ENCODE assay signal across 33 cellular contexts in the genomic region with DNA sequence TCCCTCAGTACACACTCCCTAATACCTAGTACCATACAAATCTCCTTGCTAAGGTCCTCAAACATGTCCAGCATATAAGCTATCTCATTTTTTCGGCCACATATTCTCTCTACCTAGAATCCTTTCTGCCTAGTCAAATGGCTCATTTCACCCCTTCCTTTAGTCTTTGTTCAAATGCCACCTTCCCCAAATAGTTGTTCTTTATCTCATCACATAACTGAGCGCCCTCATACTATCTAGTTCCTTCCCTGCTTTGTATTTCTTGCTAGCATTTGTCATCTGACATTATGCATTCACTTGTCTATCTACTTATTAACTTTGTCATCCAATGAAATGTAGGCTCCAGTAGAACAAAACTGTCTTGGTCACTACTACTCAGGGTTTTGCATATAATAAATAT. TPM values are rescaled to one million over a fixed set of nuclear protein-coding genes. Genes with fewer than 3 reads are reported as not detected.
DNase-seq lines count a peak whose midpoint lies in the region; ATAC-seq and TF ChIP-seq lines count a peak whose summit lies in the region.
"Had no signal": no experiment of that assay in that cellular context is flagged by ENCODE, and none has a peak within 500 bp of the region (broad histone marks: within the 10 kb centered on the region; RNA-seq: fewer than 3 reads in every experiment).

No MANE protein-coding gene starts in this region.

- H2AFZ ChIP-seq in SU-DHL-6 (ENCODE audit: low read depth, low read length, severe bottlenecking) (no peak overlapping the region), H9 (ENCODE audit: low read length) (no peak overlapping the region)

- no peaks in the 10 kb centered on the region for H3K9me2 ChIP-seq in SU-DHL-6 (replicated peaks; ENCODE audit: insufficient read depth, low read length)

- H2BK5ac ChIP-seq in H9 (ENCODE audit: insufficient read length, low read length): no peak overlapping the region

- no peak overlapping the region for H4K5ac ChIP-seq in H9 (ENCODE audit: insufficient read length, low read depth, low read length)

- H2BK20ac ChIP-seq in H9 (ENCODE audit: low read depth, low read length, poor library complexity, severe bottlenecking): no peak overlapping the region

- H3K79me1 ChIP-seq in H9 (ENCODE audit: insufficient read depth, low read depth, low read length, poor library complexity, severe bottlenecking): peaks cover 3% of the 10 kb centered on the region

- no peak overlapping the region for H3K4me3 ChIP-seq in SU-DHL-6 (ENCODE audit: insufficient read depth, low read length, poor library complexity, severe bottlenecking)
- H3K4me3 ChIP-seq: dorsolateral prefrontal cortex, esophagus squamous epithelium, GM12878, left lung, MG63, prostate gland, right lobe of liver had no signal

- H3K27me3 ChIP-seq in SU-DHL-6 (ENCODE audit: low read length) (no peaks in the 10 kb centered on the region), H9 (ENCODE audit: insufficient read depth, low read length) (no peaks in the 10 kb centered on the region)
- H3K27me3 ChIP-seq: dorsolateral prefrontal cortex, esophagus squamous epithelium, foreskin keratinocyte, left lung, MG63, right lobe of liver had no signal

- no peaks in the 10 kb centered on the region for H4K20me1 ChIP-seq in SU-DHL-6 (ENCODE audit: low read depth, low read length)
- H4K20me1 ChIP-seq in H9 (ENCODE audit: control insufficient read depth, insufficient read depth, insufficient read length): no peaks in the 10 kb centered on the region

- no peak overlapping the region for H3K4me3 Mint-ChIP-seq in activated CD8-positive, alpha-beta memory T cell treated with anti-CD3 and anti-CD28 coated beads, Interleukin-2, amount 10 ng/mL, durations not matched to agents 7 days and 5 days
- H3K4me3 Mint-ChIP-seq in memory B cell (peak overlapping the region; percentile 56), H9 (no peak overlapping the region)
- H3K4me3 Mint-ChIP-seq in activated T-cell treated with anti-CD3 and anti-CD28 coated beads, Interleukin-2, amount 50 U/mL, for 24 hours: no peak overlapping the region
- H3K4me3 Mint-ChIP-seq: CD8-positive, alpha-beta memory T cell had no signal

- no peaks in the 10 kb centered on the region for H3K23me2 ChIP-seq in H9 (ENCODE audit: insufficient read length, low read depth, low read length, poor library complexity, severe bottlenecking)

- H3K23ac ChIP-seq in H9 (ENCODE audit: insufficient read length, low read depth, low read length): no peak overlapping the region

- no peak overlapping the region for H4K91ac ChIP-seq in H9 (ENCODE audit: insufficient read length, low read depth, low read length)

- H3K9ac ChIP-seq in SU-DHL-6 (ENCODE audit: low read length) (no peak overlapping the region), H9 (ENCODE audit: extremely low read depth, insufficient read length, low read length) (no peak overlapping the region)

- H3K4me2 ChIP-seq in SU-DHL-6 (ENCODE audit: low read depth, low read length, poor library complexity, severe bottlenecking) (peak overlapping the region; percentile 36), H9 (ENCODE audit: insufficient read depth, insufficient read length, low read length) (no peak overlapping the region)

- no peak overlapping the region for H3K56ac ChIP-seq in H9 (ENCODE audit: insufficient read length, low read depth, low read length)

- no peaks in the 10 kb centered on the region for H3K9me3 Mint-ChIP-seq in activated CD8-positive, alpha-beta memory T cell treated with anti-CD3 and anti-CD28 coated beads, Interleukin-2, amount 10 ng/mL, durations not matched to agents 7 days and 5 days (ENCODE audit: low read depth)
- no peaks in the 10 kb centered on the region for H3K9me3 Mint-ChIP-seq in memory B cell
- no peaks in the 10 kb centered on the region for H3K9me3 Mint-ChIP-seq in H9
- no peaks in the 10 kb centered on the region for H3K9me3 Mint-ChIP-seq in activated T-cell treated with anti-CD3 and anti-CD28 coated beads, Interleukin-2, amount 50 U/mL, for 24 hours
- H3K9me3 Mint-ChIP-seq: CD8-positive, alpha-beta memory T cell had no signal

- H3K36me3 ChIP-seq in SU-DHL-6 (ENCODE audit: low read length): peaks cover 17% of the 10 kb centered on the region
- H3K36me3 ChIP-seq: prostate gland had no signal

- H3K36me3 Mint-ChIP-seq in activated CD8-positive, alpha-beta memory T cell treated with anti-CD3 and anti-CD28 coated beads, Interleukin-2, amount 10 ng/mL, durations not matched to agents 7 days and 5 days: peaks cover 16% of the 10 kb centered on the region
- H3K36me3 Mint-ChIP-seq in memory B cell: peaks cover 13% of the 10 kb centered on the region
- peaks cover 23 to 41% (median 35%) of the 10 kb centered on the region in 3 experiments; a peak in 6 of 7 replicates for H3K36me3 Mint-ChIP-seq in H9 (ENCODE audit: insufficient read depth in 1 of 3, low read depth in 3 of 3)
- H3K36me3 Mint-ChIP-seq in activated T-cell treated with anti-CD3 and anti-CD28 coated beads, Interleukin-2, amount 50 U/mL, for 24 hours (ENCODE audit: low read depth): peaks cover 51% of the 10 kb centered on the region

- H3K9me3 ChIP-seq in SU-DHL-6 (ENCODE audit: insufficient read depth, low read length) (no peaks in the 10 kb centered on the region), H9 (ENCODE audit: control insufficient read depth, low read depth, low read length) (no peaks in the 10 kb centered on the region)
- H3K9me3 ChIP-seq: esophagus squamous epithelium, left lung, MG63, prostate gland, right lobe of liver had no signal

- TF ChIP-seq CTCF in SU-DHL-6 (IDR thresholded peaks at IDR 0.05; ENCODE audit: insufficient read depth, low read length, poor library complexity, severe bottlenecking): no peak
- TF ChIP-seq CTCF in H9 (conservative IDR thresholded peaks at IDR 0.05): no peak

- no peak overlapping the region for H3K14ac ChIP-seq in H9 (ENCODE audit: insufficient read depth, low read length)

- H3K79me2 ChIP-seq in SU-DHL-6 (ENCODE audit: insufficient read depth, low read length): peaks cover 56% of the 10 kb centered on the region
- peaks cover 1% of the 10 kb centered on the region; the same call in 1 of the 2 replicates for H3K79me2 ChIP-seq in H9 (ENCODE audit: insufficient read depth, low read length)

- no peak overlapping the region for H2AK5ac ChIP-seq in H9 (ENCODE audit: insufficient read length, low read length)

- no peak overlapping the region for H3K4ac ChIP-seq in H9 (ENCODE audit: low read depth, low read length)

- H3K4me1 ChIP-seq in H9 (ENCODE audit: insufficient read depth, low read length): no peaks in the 10 kb centered on the region
- H3K4me1 ChIP-seq: left lung, prostate gland had no signal

- no peaks in the 10 kb centered on the region for H3K27me3 Mint-ChIP-seq in activated CD8-positive, alpha-beta memory T cell treated with anti-CD3 and anti-CD28 coated beads, Interleukin-2, amount 10 ng/mL, durations not matched to agents 7 days and 5 days
- H3K27me3 Mint-ChIP-seq in memory B cell (no peaks in the 10 kb centered on the region), H9 (ENCODE audit: low read depth) (no peaks in the 10 kb centered on the region)
- H3K27me3 Mint-ChIP-seq in activated T-cell treated with anti-CD3 and anti-CD28 coated beads, Interleukin-2, amount 50 U/mL, for 24 hours: no peaks in the 10 kb centered on the region
- H3K27me3 Mint-ChIP-seq: CD8-positive, alpha-beta memory T cell had no signal

- WGBS in H9 (ENCODE audit: extremely low coverage, insufficient read length, low lambda C conversion rate): no CpG with 5 or more reads among the region's 2 CpGs

- H3T11ph ChIP-seq in H9 (ENCODE audit: low read length): no peak overlapping the region

- no peak overlapping the region for H4K8ac ChIP-seq in H9 (replicated peaks; ENCODE audit: insufficient read length, low read depth, low read length)

- H2BK120ac ChIP-seq in H9 (ENCODE audit: low read depth, low read length, poor library complexity, severe bottlenecking): no peak overlapping the region

- no peak overlapping the region for H2BK15ac ChIP-seq in H9 (ENCODE audit: low read depth, low read length)

- H3K18ac ChIP-seq in H9 (ENCODE audit: insufficient read length, low read depth, low read length): no peak overlapping the region

- ATAC-seq in activated CD8-positive, alpha-beta memory T cell treated with anti-CD3 and anti-CD28 coated beads, Interleukin-2, amount 10 ng/mL, durations not matched to agents 7 days and 5 days: no peak
- ATAC-seq in memory B cell (ENCODE audit: low read depth): no peak
- ATAC-seq: foreskin keratinocyte, GM12878, left lung, right lobe of liver, SK-N-SH treated with all-trans-retinoic acid at 6 μM for 48 hours had no signal

- CTCF ChIA-PET in activated CD8-positive, alpha-beta memory T cell treated with anti-CD3 and anti-CD28 coated beads, Interleukin-2, amount 10 ng/mL, durations not matched to agents 7 days and 5 days (lab: Charles Lee): interaction anchor here (1.3 kb wide), 1 partner anchor 15 kb away, joined by 4 read pairs; no protein-coding TSS in a partner anchor

- H3K4me1 Mint-ChIP-seq in activated CD8-positive, alpha-beta memory T cell treated with anti-CD3 and anti-CD28 coated beads, Interleukin-2, amount 10 ng/mL, durations not matched to agents 7 days and 5 days: peaks cover 10% of the 10 kb centered on the region
- H3K4me1 Mint-ChIP-seq in memory B cell (peaks cover 24% of the 10 kb centered on the region), H9 (0 out of 4 replicates have a peak, but pooled peaks cover 0 to 4% of the 10 kb centered on the region in 2 experiments)
- peaks cover 38% of the 10 kb centered on the region for H3K4me1 Mint-ChIP-seq in activated T-cell treated with anti-CD3 and anti-CD28 coated beads, Interleukin-2, amount 50 U/mL, for 24 hours (ENCODE audit: low read depth)

- DNase-seq in activated CD8-positive, alpha-beta memory T cell treated with anti-CD3 and anti-CD28 coated beads, Interleukin-2, amount 10 ng/mL, durations not matched to agents 7 days and 5 days: no peak
- no peak for DNase-seq in activated CD8-positive, alpha-beta memory T cell treated with anti-CD3 and anti-CD28 coated beads, Interleukin-2, amount 50 U/mL, for 4 hours
- DNase-seq in memory B cell (ENCODE audit: low spot score in 2 of 2) (no peak), H9 (no peak), dermis blood vessel endothelial cell (no peak)
- DNase-seq in activated T-cell treated with anti-CD3 and anti-CD28 coated beads, Interleukin-2, amount 50 U/mL, for 24 hours: no peak
- DNase-seq in stimulated activated naive CD4-positive, alpha-beta T cell treated with Interleukin-2 at 50 U/mL for 16 hours (lab: John Stamatoyannopoulos, UW): no peak
- DNase-seq: activated CD4-positive, alpha-beta T cell treated with anti-CD3 and anti-CD28 coated beads for 4 hours; CD8-positive, alpha-beta memory T cell; dorsolateral prefrontal cortex; esophagus squamous epithelium; foreskin keratinocyte; head of caudate nucleus; islet precursor cell; KBM-7; left lung; mesenchymal stem cell; MG63; NCI-H1105; NCI-H2029; NCI-H524 treated with DMSO at 0.1 percent for 48 hours; right lobe of liver; Right ventricle myocardium superior; stimulated activated CD4-positive, alpha-beta T cell treated with anti-CD3 and anti-CD28 coated beads, Interleukin-2, amount 100 ng/mL, for 48 hours; substantia nigra; T-helper 2 cell; trophoblast cell had no signal

- peak overlapping the region; percentile 56 for H3K27ac ChIP-seq in SU-DHL-6 (ENCODE audit: low read depth, low read length)
- no peak overlapping the region for H3K27ac ChIP-seq in H9 (ENCODE audit: insufficient read length, low read depth, low read length)
- H3K27ac ChIP-seq: 22Rv1, dorsolateral prefrontal cortex, esophagus squamous epithelium, foreskin keratinocyte, left lung, prostate gland, right lobe of liver, VCaP had no signal

- H2BK12ac ChIP-seq in H9 (ENCODE audit: insufficient read length, low read depth, low read length): no peak overlapping the region

- peak overlapping the region; percentile 49 for H3K27ac Mint-ChIP-seq in activated CD8-positive, alpha-beta memory T cell treated with anti-CD3 and anti-CD28 coated beads, Interleukin-2, amount 10 ng/mL, durations not matched to agents 7 days and 5 days
- H3K27ac Mint-ChIP-seq in memory B cell (peak overlapping the region; percentile 59), H9 (0 out of 7 replicates have a peak overlapping the region, but pooled peaks of 1 of the 3 experiments have one; percentile 0)
- no peak overlapping the region for H3K27ac Mint-ChIP-seq in activated T-cell treated with anti-CD3 and anti-CD28 coated beads, Interleukin-2, amount 50 U/mL, for 24 hours

- H3F3A ChIP-seq in SU-DHL-6 (ENCODE audit: insufficient read depth): 0 out of 2 replicates have a peak, but pooled peaks cover 12% of the 10 kb centered on the region

RNA-seq across cellular contexts. Expression of a gene that starts 35.5 kb away (rescaled TPM):
- 10 to 100 TPM; 26.2 to 33.4 TPM for total RNA-seq in activated CD8-positive, alpha-beta memory T cell treated with anti-CD3 and anti-CD28 coated beads, Interleukin-2, amount 10 ng/mL, durations not matched to agents 7 days and 5 days
- 103 and 107 TPM in 2 replicates for total RNA-seq in H9 (2021)
- 51.7 and 58.4 TPM in 2 replicates for total RNA-seq in dermis blood vessel endothelial cell
